In genomic region chr12:9468998-9469397, GRCh38 we compare ENCODE assay signal across 8 cellular contexts.
DNase-seq lines count a peak whose midpoint lies in the region; ATAC-seq and TF ChIP-seq lines count a peak whose summit lies in the region.
"Not testable (repeated sequence)": the region's sequence is repeated elsewhere in the genome, so short reads cannot be mapped to it uniquely, and the experiment has no call there.

No MANE protein-coding gene starts in this region.

- not testable (repeated sequence) for H3K9me3 ChIP-seq in AG04450 (ENCODE audit: control insufficient read depth, insufficient read depth, low read length); left lung

- not testable (repeated sequence) for H3K4me1 ChIP-seq in left lung

- not testable (repeated sequence) for H3K4me3 ChIP-seq in AG04450 (ENCODE audit: low read depth, low read length); NB4 (ENCODE audit: low read depth, low read length); fibroblast of pulmonary artery (replicated peaks; ENCODE audit: low read depth, low read length); left lung

- not testable (repeated sequence) for H3K27me3 ChIP-seq in AG04450 (ENCODE audit: control insufficient read depth, insufficient read depth, low read length); left lung

- not testable (repeated sequence) for ATAC-seq in activated naive CD8-positive, alpha-beta T cell treated with anti-CD3 and anti-CD28 coated beads, Interleukin-2, amount 10 ng/mL, durations not matched to agents 7 days and 5 days (ENCODE audit: low read depth)
- ATAC-seq in left lung, result peak; percentile 76

- not testable (repeated sequence) for H3K36me3 ChIP-seq in left lung

- peaks cover 21% of the 10 kb centered on the region for H3K36me3 Mint-ChIP-seq in activated naive CD8-positive, alpha-beta T cell treated with anti-CD3 and anti-CD28 coated beads, Interleukin-2, amount 10 ng/mL, durations not matched to agents 7 days and 5 days

- TF ChIP-seq CTCF in AG04450 (IDR thresholded peaks at IDR 0.05; ENCODE audit: low read depth, low read length) (peak; percentile 61), GM10266 (IDR thresholded peaks at IDR 0.05; ENCODE audit: control insufficient read depth, insufficient read depth, low read depth, missing control alignments) (peak; percentile 46), NB4 (IDR thresholded peaks at IDR 0.05; ENCODE audit: low read depth, low read length) (peak; percentile 40), fibroblast of pulmonary artery (IDR thresholded peaks at IDR 0.05; ENCODE audit: low read length, missing control alignments) (peak; percentile 66), left lung (IDR thresholded peaks at IDR 0.05) (peak; percentile 32 to 46)

- intact Hi-C loops in left lung (cut with DNase I), result not testable (repeated sequence)

- H3K27ac Mint-ChIP-seq in activated naive CD8-positive, alpha-beta T cell treated with anti-CD3 and anti-CD28 coated beads, Interleukin-2, amount 10 ng/mL, durations not matched to agents 7 days and 5 days, result peak overlapping the region; percentile 30

- not testable (repeated sequence) for TF ChIP-seq POLR2A in NB4 (IDR thresholded peaks at IDR 0.05; ENCODE audit: extremely low read depth, insufficient read length)

- CTCF ChIA-PET in AG04450 (lab: Charles Lee), result interaction anchor here (0.6 to 4.0 kb wide), 15 partner anchors 13 to 239 kb away, joined by 3 to 82 read pairs (median 4); no protein-coding TSS in a partner anchor

- DNase-seq in AG04450 (ENCODE audit: low read depth, low spot score) (peak; percentile 13), GM10266 (ENCODE audit: extremely low spot score) (peak; percentile 12), NB4 (ENCODE audit: low read depth) (peak; percentile 69), SW480 (ENCODE audit: low spot score) (peak; percentile 26), fibroblast of pulmonary artery (ENCODE audit: low read depth) (peak; percentile 67), left lung (peak in 1 of 2 donors; percentile 59), retina (peak; percentile 40)
- DNase-seq in activated naive CD8-positive, alpha-beta T cell treated with anti-CD3 and anti-CD28 coated beads, Interleukin-2, amount 10 ng/mL, durations not matched to agents 7 days and 5 days, result peak; percentile 35

- H3K4me3 Mint-ChIP-seq in activated naive CD8-positive, alpha-beta T cell treated with anti-CD3 and anti-CD28 coated beads, Interleukin-2, amount 10 ng/mL, durations not matched to agents 7 days and 5 days, result not testable (repeated sequence)

- not testable (repeated sequence) for H3K27ac ChIP-seq in AG04450 (ENCODE audit: low read depth, low read length); left lung

- H3K9me3 Mint-ChIP-seq in activated naive CD8-positive, alpha-beta T cell treated with anti-CD3 and anti-CD28 coated beads, Interleukin-2, amount 10 ng/mL, durations not matched to agents 7 days and 5 days, result not testable (repeated sequence)

- not testable (repeated sequence) for H3K27me3 Mint-ChIP-seq in activated naive CD8-positive, alpha-beta T cell treated with anti-CD3 and anti-CD28 coated beads, Interleukin-2, amount 10 ng/mL, durations not matched to agents 7 days and 5 days

- H3K4me1 Mint-ChIP-seq in activated naive CD8-positive, alpha-beta T cell treated with anti-CD3 and anti-CD28 coated beads, Interleukin-2, amount 10 ng/mL, durations not matched to agents 7 days and 5 days, result peaks cover 33% of the 10 kb centered on the region

- POLR2A ChIA-PET in AG04450 (lab: Yijun Ruan, JAX); activated naive CD8-positive, alpha-beta T cell treated with anti-CD3 and anti-CD28 coated beads, Interleukin-2, amount 10 ng/mL, durations not matched to agents 7 days and 5 days (lab: Charles Lee): not testable (repeated sequence)
